Comparison of ENCODE assay signal across 8 cellular contexts in the genomic region with DNA sequence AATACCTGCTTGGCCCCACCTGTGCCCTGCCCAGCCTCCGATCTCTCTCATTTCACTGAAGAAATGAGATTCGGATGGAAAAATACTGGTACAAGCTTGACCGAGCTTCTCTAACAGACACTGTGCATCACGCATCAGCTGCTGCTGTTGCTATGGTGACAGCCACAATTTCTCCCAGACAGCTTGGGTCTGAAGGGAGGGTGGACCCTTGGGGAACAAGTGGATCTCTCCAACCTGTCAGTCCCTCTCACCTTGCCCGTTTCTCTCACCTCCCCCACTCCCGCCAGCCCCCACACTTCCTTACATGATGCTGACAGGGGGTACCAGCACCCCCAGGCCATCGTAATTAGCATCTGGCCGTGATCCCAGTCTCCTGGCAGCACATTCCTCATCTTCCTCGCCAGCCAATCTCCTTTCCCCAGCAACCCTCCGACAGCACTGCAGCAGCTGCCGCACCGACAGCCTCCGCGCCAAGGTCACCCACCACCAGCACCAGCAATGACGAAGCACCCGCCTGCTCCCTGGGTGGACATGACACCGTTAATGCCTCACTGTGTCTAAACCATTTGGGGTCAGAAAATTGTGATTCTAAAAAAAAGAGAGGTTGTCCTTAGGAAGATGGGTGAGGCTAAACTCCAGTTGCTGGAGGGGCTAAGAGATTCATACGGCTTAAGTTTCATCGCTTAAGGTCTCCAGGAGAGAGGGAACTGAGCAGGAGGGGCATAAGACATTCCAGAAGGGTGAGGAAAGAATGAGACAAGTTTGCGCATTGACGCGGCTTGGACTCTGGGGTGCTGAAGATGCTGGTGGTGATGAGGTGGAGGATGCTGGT. TPM values are rescaled to one million over a fixed set of nuclear protein-coding genes. Genes with fewer than 3 reads are reported as not detected.
DNase-seq lines count a peak whose midpoint lies in the region; ATAC-seq, FAIRE-seq and TF ChIP-seq lines count a peak whose summit lies in the region.

No MANE protein-coding gene starts in this region.

- in situ Hi-C loops in mammary epithelial cell (cut with MboI; ENCODE audit: low sequenced_read_pairs in 2 of 2), result no loop called here

- no peaks in the 10 kb centered on the region for H3K9me3 ChIP-seq in mammary epithelial cell (replicated peaks; ENCODE audit: insufficient read depth, low read length)
- no peaks in the 10 kb centered on the region for H3K9me3 ChIP-seq in kidney (ENCODE audit: control insufficient read depth in 1 of 2, low read length in 2 of 2)

- H3K4me3 ChIP-seq in mammary epithelial cell (replicated peaks in 1 of 3; ENCODE audit: insufficient read depth in 1 of 3, low read depth in 2 of 3, low read length in 3 of 3) (no peak overlapping the region), kidney (ENCODE audit: low read length in 2 of 2) (peak overlapping the region in 1 of 2 donors; percentile 25)

- DNase-seq in GM04503 (ENCODE audit: low read depth) (peak; percentile 56), NCI-H2107 treated with DMSO at 0.1 percent for 48 hours (lab: John Stamatoyannopoulos, UW; ENCODE audit: unreplicated experiment) (peak; percentile 48), mammary epithelial cell (peak; percentile 55), kidney (peak; percentile 83)
- DNase-seq in stimulated activated naive CD8-positive, alpha-beta T cell treated with anti-CD3 and anti-CD28 coated beads, Interleukin-15, Interleukin-2, amounts not matched to agents 100 U/mL and 50 U/mL, for 24 hours, result peak; percentile 26
- no peak for DNase-seq in activated CD8-positive, alpha-beta memory T cell treated with anti-CD3 and anti-CD28 coated beads for 24 hours

- ATAC-seq in stimulated activated naive CD8-positive, alpha-beta T cell treated with anti-CD3 and anti-CD28 coated beads, Interleukin-15, Interleukin-2, amounts not matched to agents 100 U/mL and 50 U/mL, for 24 hours, result no peak
- ATAC-seq in GM19328 (IDR thresholded peaks at IDR 0.05; ENCODE audit: unreplicated experiment) (no peak), HG02884 (IDR thresholded peaks at IDR 0.05; ENCODE audit: unreplicated experiment) (no peak)

- no peak for FAIRE-seq in kidney (lab: Jason Lieb, UNC)

- H3K27ac ChIP-seq in mammary epithelial cell (ENCODE audit: insufficient read depth, low read depth, low read length) (no peak overlapping the region), kidney (ENCODE audit: low read depth in 2 of 2, low read length in 2 of 2) (no peak overlapping the region)

- H3K9ac ChIP-seq in mammary epithelial cell (ENCODE audit: insufficient read depth, low read length) (no peak overlapping the region), kidney (ENCODE audit: low read length in 2 of 2) (no peak overlapping the region)

- no TSS peak for BruUV-seq in mammary epithelial cell (replicated peaks; lab: Mats Ljungman, UMichigan)

- H4K20me1 ChIP-seq in mammary epithelial cell (ENCODE audit: insufficient read depth, low read length), result no peaks in the 10 kb centered on the region

- TF ChIP-seq CTCF in mammary epithelial cell (conservative IDR thresholded peaks at IDR 0.05 in 1 of 2, IDR thresholded peaks at IDR 0.05 in 1 of 2; ENCODE audit: extremely low read depth in 1 of 2, insufficient read depth in 1 of 2, low read depth in 1 of 2, low read length in 2 of 2) (no peak), kidney (IDR thresholded peaks at IDR 0.05; ENCODE audit: borderline replicate concordance, extremely low read depth, insufficient read depth) (no peak)

- no peaks in the 10 kb centered on the region for H3K36me3 ChIP-seq in mammary epithelial cell (ENCODE audit: insufficient read depth, low read length)
- no peaks in the 10 kb centered on the region for H3K36me3 ChIP-seq in kidney (ENCODE audit: control insufficient read depth in 1 of 2, insufficient read depth in 2 of 2, low read length in 2 of 2)

- no peaks in the 10 kb centered on the region for H3K79me2 ChIP-seq in mammary epithelial cell (ENCODE audit: insufficient read depth, low read length)

- dilution Hi-C loops in mammary epithelial cell (cut with HindIII; ENCODE audit: low sequenced_read_pairs), result loop anchor here (5.0 kb wide), 1 partner anchor 59 kb away; no protein-coding TSS in a partner anchor

- no peaks in the 10 kb centered on the region for H3K27me3 ChIP-seq in mammary epithelial cell (ENCODE audit: insufficient read depth, low read length)

- H3K4me1 ChIP-seq in mammary epithelial cell (ENCODE audit: insufficient read depth, low read length) (peaks cover 18% of the 10 kb centered on the region), kidney (ENCODE audit: control insufficient read depth in 1 of 2, insufficient read depth in 1 of 2, low read depth in 1 of 2, low read length in 2 of 2) (peaks cover 0 to 4% of the 10 kb centered on the region in 2 donors)

- H2AFZ ChIP-seq in mammary epithelial cell (ENCODE audit: low read depth, low read length), result peak overlapping the region; percentile 4

- intact Hi-C loops in mammary epithelial cell (cut with micrococcal nuclease) (no loop called here), kidney (cut with DNase I) (no loop called here)

- H3K4me2 ChIP-seq in mammary epithelial cell (ENCODE audit: insufficient read depth, low read depth, low read length), result no peak overlapping the region

- CTCF ChIA-PET in mammary epithelial cell (lab: Charles Lee; ENCODE audit: low non-redundant PET), result no interaction called here

- 30% methylated on average over 16 of the region's 22 CpGs for WGBS in mammary epithelial cell (ENCODE audit: low coverage, missing lambda C conversion rate)

RNA-seq across cellular contexts. Expression of a gene that starts 58.6 kb away (rescaled TPM):
- total RNA-seq in mammary epithelial cell (10 to 100 TPM; 21.3 to 36.9 TPM), kidney (61.9 TPM)
- polyA plus RNA-seq in mammary epithelial cell (22.3 TPM), kidney (ENCODE audit: insufficient read depth, low read depth, low replicate concordance) (8.0 TPM)
- polyA minus RNA-seq in mammary epithelial cell, result 45.5 TPM
